Comparison of ENCODE assay signal across 13 cellular contexts in genomic region chr3:185658943-185659342, GRCh38.
DNase-seq lines count a peak whose midpoint lies in the region; ATAC-seq and TF ChIP-seq lines count a peak whose summit lies in the region.
"Had no signal": no experiment of that assay in that cellular context is flagged by ENCODE, and none has a peak within 500 bp of the region (broad histone marks: within the 10 kb centered on the region; RNA-seq: fewer than 3 reads in every experiment).

No MANE protein-coding gene starts in this region.

- peak overlapping the region; percentile 97 for H3K27ac ChIP-seq in RWPE1
- peak overlapping the region; percentile 33 to 97 for H3K27ac ChIP-seq in coronary artery
- peak overlapping the region; percentile 79 for H3K27ac ChIP-seq in mesodermal cell (ENCODE audit: low read depth, low read length, severe bottlenecking)
- peak overlapping the region; percentile 24 to 66 (median 50) for H3K27ac ChIP-seq in transverse colon

- no peak overlapping the region for H3K4me3 ChIP-seq in coronary artery
- no peak overlapping the region for H3K4me3 ChIP-seq in mesodermal cell (ENCODE audit: extremely low read depth, insufficient read depth, low read length, poor library complexity, severe bottlenecking)
- no peak overlapping the region for H3K4me3 ChIP-seq in transverse colon

- intact Hi-C loops in transverse colon (cut with DNase I; ENCODE audit: low total_unique reads): no loop called here

- no peak for TF ChIP-seq EP300 in transverse colon (IDR thresholded peaks at IDR 0.05; ENCODE audit: low read depth)

- POLR2A ChIA-PET in RWPE1 (lab: Yijun Ruan, JAX; ENCODE audit: low non-redundant PET): no interaction called here

- H3K4me1 ChIP-seq in mesodermal cell (ENCODE audit: control insufficient read depth, insufficient read depth, low read length, poor library complexity, severe bottlenecking) (peaks cover 56% of the 10 kb centered on the region), transverse colon (peaks cover 3 to 19% (median 17%) of the 10 kb centered on the region in 4 donors)

- ATAC-seq in GM19395 (IDR thresholded peaks at IDR 0.05; ENCODE audit: unreplicated experiment) (no peak), esophagus mucosa (no peak)

- TF ChIP-seq POLR2A in transverse colon (IDR thresholded peaks at IDR 0.05): no peak

- H3K36me3 ChIP-seq in mesodermal cell (ENCODE audit: control insufficient read depth, insufficient read depth, low read length): peaks cover 70% of the 10 kb centered on the region
- no peaks in the 10 kb centered on the region for H3K36me3 ChIP-seq in transverse colon

- TF ChIP-seq CTCF in RWPE1 (conservative IDR thresholded peaks at IDR 0.05; ENCODE audit: low read depth): no peak
- TF ChIP-seq CTCF in coronary artery (IDR thresholded peaks at IDR 0.05): no peak
- TF ChIP-seq CTCF in transverse colon (IDR thresholded peaks at IDR 0.05): no peak

- CTCF ChIA-PET in RWPE1 (lab: Yijun Ruan, JAX): interaction anchor here (0.6 to 1.2 kb wide), 5 partner anchors 10 to 1774 kb away, joined by 3 to 4 read pairs (median 3); no protein-coding TSS in a partner anchor

- 83 to 100% methylated on average over 1 of the region's 1 CpG for WGBS in mesodermal cell (ENCODE audit: insufficient coverage in 2 of 2), 2 experiments
- 80 to 90% methylated on average over 1 of the region's 1 CpG for WGBS in transverse colon (ENCODE audit: low coverage in 1 of 2), 2 donors

- H3K9me3 ChIP-seq in mesodermal cell (ENCODE audit: control insufficient read depth, low read length) (no peaks in the 10 kb centered on the region), transverse colon (no peaks in the 10 kb centered on the region)

- DNase-seq in RWPE1 (ENCODE audit: low spot score): no peak
- DNase-seq in coronary artery (ENCODE audit: low spot score): no peak
- no peak for DNase-seq in transverse colon
- no peak for DNase-seq in hippocampal formation (lab: John Stamatoyannopoulos, UW)
- DNase-seq: activated naive CD4-positive, alpha-beta T cell treated with anti-CD3 and anti-CD28 coated beads, Interleukin-2, amount 10 ng/mL, durations not matched to agents 7 days and 5 days; CD4-positive, alpha-beta memory T cell; central memory CD4-positive, alpha-beta T cell; Karpas-422; NCI-H1694; stimulated activated naive CD4-positive, alpha-beta T cell treated with Interleukin-2 at 50 U/mL for 16 hours had no signal

- in situ Hi-C loops in transverse colon (cut with MboI; ENCODE audit: low pct_ligation_motif_present in 1 of 4, low pct_unique_long_range_greater_than_20kb in 1 of 4, low sequenced_read_pairs in 3 of 4): no loop called here

- H3K27me3 ChIP-seq in transverse colon: no peaks in the 10 kb centered on the region
